8 cellular contexts compared by ENCODE assay signal in genomic region chr5:135032613-135033025, GRCh38. TPM values are rescaled to one million over a fixed set of nuclear protein-coding genes. Genes with fewer than 3 reads are reported as not detected.
DNase-seq lines count a peak whose midpoint lies in the region; ATAC-seq and TF ChIP-seq lines count a peak whose summit lies in the region.

No MANE protein-coding gene starts in this region.

- H4K12ac ChIP-seq in trophoblast cell (ENCODE audit: low read depth, low read length), result no peak overlapping the region

- peak overlapping the region; percentile 74 for H3K27ac ChIP-seq in DOHH2 (ENCODE audit: low read depth, low read length)
- no peak overlapping the region for H3K27ac ChIP-seq in coronary artery
- no peak overlapping the region for H3K27ac ChIP-seq in trophoblast cell (ENCODE audit: low read depth, low read length)

- H3K36me3 Mint-ChIP-seq in CD14-positive monocyte, result peaks cover 3 to 11% of the 10 kb centered on the region in 2 donors

- H3K4me3 ChIP-seq in DOHH2 (ENCODE audit: low read length) (peak overlapping the region; percentile 92), MG63 (peak overlapping the region; percentile 95), coronary artery (peak overlapping the region; percentile 74), trophoblast cell (ENCODE audit: low read depth, low read length) (no peak overlapping the region)

- no peak for ATAC-seq in HG02763 (IDR thresholded peaks at IDR 0.05; ENCODE audit: unreplicated experiment)

- no peak overlapping the region for H3K18ac ChIP-seq in trophoblast cell (ENCODE audit: low read length)

- H3K4me3 Mint-ChIP-seq in CD14-positive monocyte, result peak overlapping the region in 1 of 2 donors; percentile 87

- peaks cover 35% of the 10 kb centered on the region for H3K4me1 Mint-ChIP-seq in CD14-positive monocyte

- no peak overlapping the region for H3K23ac ChIP-seq in trophoblast cell (ENCODE audit: low read length)

- peaks cover 7% of the 10 kb centered on the region for H4K20me1 ChIP-seq in DOHH2 (ENCODE audit: control insufficient read depth, insufficient read depth, low read depth, low read length)

- H3K9me2 ChIP-seq in DOHH2 (replicated peaks; ENCODE audit: control insufficient read depth, low read length), result no peaks in the 10 kb centered on the region

- peaks cover 0 to 31% (median 19%) of the 10 kb centered on the region in 7 donors for H3K9me3 Mint-ChIP-seq in CD14-positive monocyte

- no peak overlapping the region for H4K91ac ChIP-seq in trophoblast cell (ENCODE audit: low read depth, low read length)

- H3K9me3 ChIP-seq in DOHH2 (ENCODE audit: control insufficient read depth, insufficient read depth, low read length) (no peaks in the 10 kb centered on the region), MG63 (no peaks in the 10 kb centered on the region; the same call in 1 of the 2 replicates), trophoblast cell (ENCODE audit: insufficient read depth, low read depth, low read length) (peaks cover 18% of the 10 kb centered on the region)

- H3K27me3 ChIP-seq in DOHH2 (ENCODE audit: control insufficient read depth, low read length) (no peaks in the 10 kb centered on the region), MG63 (no peaks in the 10 kb centered on the region), trophoblast cell (ENCODE audit: insufficient read depth, low read length) (peaks cover 87% of the 10 kb centered on the region)

- no CpG with 5 or more reads among the region's 21 CpGs for WGBS in trophoblast cell (ENCODE audit: extremely low coverage, insufficient coverage, insufficient read length)

- intact Hi-C loops in CD14-positive monocyte (cut with micrococcal nuclease), result loop anchor here in 1 of 2 donors (10.0 kb wide), 1 partner anchor 162 kb away; no protein-coding TSS in a partner anchor

- H3K79me1 ChIP-seq in trophoblast cell (ENCODE audit: low read length), result no peaks in the 10 kb centered on the region

- H3K4me1 ChIP-seq in DOHH2 (ENCODE audit: control insufficient read depth, low read length), result peaks cover 34% of the 10 kb centered on the region
- H3K4me1 ChIP-seq in trophoblast cell (ENCODE audit: control insufficient read depth in 1 of 2, insufficient read depth in 2 of 2, low read length in 2 of 2), result peaks cover 13 to 17% of the 10 kb centered on the region in 2 experiments

- no peak overlapping the region for H3K14ac ChIP-seq in trophoblast cell (ENCODE audit: low read length)

- H4K8ac ChIP-seq in trophoblast cell (ENCODE audit: low read depth, low read length), result no peak overlapping the region

- no peak for DNase-seq in MG63
- DNase-seq in coronary artery (ENCODE audit: low spot score), result no peak
- no peak for DNase-seq in trophoblast cell
- DNase-seq in GM10266 (ENCODE audit: extremely low spot score), result no peak
- DNase-seq in globus pallidus (ENCODE audit: low spot score), result no peak
- DNase-seq in CD14-positive monocyte (ENCODE audit: low spot score), result no peak

- no peak overlapping the region for H2BK5ac ChIP-seq in trophoblast cell (ENCODE audit: low read depth, low read length, poor library complexity)

- H2BK12ac ChIP-seq in trophoblast cell (ENCODE audit: low read length), result no peak overlapping the region

- no peak overlapping the region for H2AFZ ChIP-seq in trophoblast cell (ENCODE audit: insufficient read depth, low read length, poor library complexity)

- H3K79me2 ChIP-seq in DOHH2 (ENCODE audit: control insufficient read depth, low read length), result peaks cover 64% of the 10 kb centered on the region
- no peaks in the 10 kb centered on the region for H3K79me2 ChIP-seq in trophoblast cell (ENCODE audit: control insufficient read depth, insufficient read depth, low read length, poor library complexity)

- no peak overlapping the region for H3K4ac ChIP-seq in trophoblast cell (ENCODE audit: low read depth, low read length)

- H2AK5ac ChIP-seq in trophoblast cell (ENCODE audit: low read length), result no peak overlapping the region

- H3K9ac ChIP-seq in trophoblast cell (ENCODE audit: low read length), result no peak overlapping the region

- H3K27ac Mint-ChIP-seq in CD14-positive monocyte, result no peak overlapping the region

- H3K27me3 Mint-ChIP-seq in CD14-positive monocyte (ENCODE audit: low read depth in 3 of 3), result peaks cover 80 to 94% (median 90%) of the 10 kb centered on the region in 3 donors

- H3K36me3 ChIP-seq in DOHH2 (ENCODE audit: control insufficient read depth, low read length), result peaks cover 52% of the 10 kb centered on the region
- H3K36me3 ChIP-seq in MG63, result peaks cover 64% of the 10 kb centered on the region
- no peaks in the 10 kb centered on the region for H3K36me3 ChIP-seq in trophoblast cell (ENCODE audit: control insufficient read depth in 1 of 2, insufficient read depth in 2 of 2, low read length in 2 of 2)

- H3F3A ChIP-seq in DOHH2 (ENCODE audit: control insufficient read depth, insufficient read depth), result no peaks in the 10 kb centered on the region

- TF ChIP-seq CTCF in DOHH2 (IDR thresholded peaks at IDR 0.05; ENCODE audit: low read depth, low read length, poor library complexity, severe bottlenecking), result no peak
- TF ChIP-seq CTCF in coronary artery (IDR thresholded peaks at IDR 0.05), result no peak
- no peak for TF ChIP-seq CTCF in GM10266 (IDR thresholded peaks at IDR 0.05; ENCODE audit: control insufficient read depth, insufficient read depth, low read depth, missing control alignments)
- no peak for TF ChIP-seq CTCF in CD14-positive monocyte (IDR thresholded peaks at IDR 0.05)

- H2BK120ac ChIP-seq in trophoblast cell (ENCODE audit: insufficient read depth, low read length, poor library complexity), result no peak overlapping the region

- peak overlapping the region; percentile 67 for H3K4me2 ChIP-seq in DOHH2 (ENCODE audit: low read length)
- H3K4me2 ChIP-seq in trophoblast cell (ENCODE audit: low read length), result peak overlapping the region; percentile 43

RNA-seq across cellular contexts. Expression of gene PITX1, which starts 1.4 kb away (rescaled TPM):
- 217 and 372 TPM in 2 replicates for total RNA-seq in MG63 (2014; rRNA removed; shearing (Covaris generic); ENCODE audit: low replicate concordance)
- polyA plus RNA-seq in trophoblast cell (2013), result 22.0 and 23.6 TPM in 2 replicates
- not detected for polyA plus RNA-seq in CD14-positive monocyte
